18 cellular contexts compared by ENCODE assay signal in the genomic region with DNA sequence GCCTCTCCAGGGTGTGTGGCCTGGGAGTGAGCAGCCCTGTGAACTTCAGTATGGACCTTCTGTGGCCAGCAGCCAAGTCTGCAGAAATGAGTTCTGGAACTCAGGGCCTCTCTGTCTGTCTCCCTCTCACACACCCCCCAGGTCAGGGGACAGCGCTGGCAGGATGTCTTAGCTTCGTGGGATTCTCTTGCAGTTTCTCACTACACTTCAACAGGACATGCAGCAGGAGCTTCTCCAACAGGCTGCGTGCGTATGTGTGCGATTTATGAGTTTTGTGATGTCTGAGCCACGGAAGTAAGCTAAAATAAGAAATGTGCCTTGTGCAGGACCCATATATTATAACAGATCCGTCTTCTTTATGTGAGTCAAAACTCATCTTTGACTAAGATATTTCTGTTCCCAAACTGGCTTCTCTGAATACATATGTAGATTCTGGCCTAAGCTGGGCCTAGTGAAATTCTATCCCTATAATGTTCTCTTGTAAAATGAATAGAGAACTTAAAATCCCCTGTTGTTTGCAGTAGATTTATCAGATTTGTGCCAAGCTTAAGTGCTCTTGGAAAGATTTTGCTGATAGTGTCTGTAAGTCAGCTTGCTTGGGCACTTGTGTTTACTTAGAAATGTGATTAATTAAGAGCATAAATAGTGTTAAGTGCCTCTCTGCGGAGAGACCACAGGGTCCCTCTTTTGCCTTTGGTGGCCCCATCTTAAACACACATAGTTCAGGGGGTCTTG. TPM values are rescaled to one million over a fixed set of nuclear protein-coding genes. Genes with fewer than 3 reads are reported as not detected.
A peak's percentile ranks its signal among the peaks of the same experiment; 100 is the strongest.
DNase-seq lines count a peak whose midpoint lies in the region; ATAC-seq and TF ChIP-seq lines count a peak whose summit lies in the region.
"Had no signal": no experiment of that assay in that cellular context is flagged by ENCODE, and none has a peak within 500 bp of the region (broad histone marks: within the 10 kb centered on the region; RNA-seq: fewer than 3 reads in every experiment).

No MANE protein-coding gene starts in this region.

- H3K36me3 ChIP-seq in WERI-Rb-1 (peaks cover 51% of the 10 kb centered on the region), mucosa of descending colon (ENCODE audit: low read depth) (no peaks in the 10 kb centered on the region)
- H3K36me3 ChIP-seq: gastrocnemius medialis, neutrophil, suprapubic skin had no signal

- H3K4me3 ChIP-seq in LNCaP clone FGC (ENCODE audit: low read depth, low read length) (no peak overlapping the region), WERI-Rb-1 (ENCODE audit: low read depth, low read length) (no peak overlapping the region), mucosa of descending colon (no peak overlapping the region)
- H3K4me3 ChIP-seq: gastrocnemius medialis, suprapubic skin had no signal

- no peaks in the 10 kb centered on the region for H3K4me1 ChIP-seq in mucosa of descending colon (ENCODE audit: low read depth)
- H3K4me1 ChIP-seq: gastrocnemius medialis, suprapubic skin had no signal

- intact Hi-C loops in mucosa of descending colon (cut with DNase I, micrococcal nuclease): no loop called here

- H3K27ac ChIP-seq in C4-2B (peak overlapping the region; percentile 62), WERI-Rb-1 (peak overlapping the region; percentile 61)
- H3K27ac ChIP-seq: gastrocnemius medialis, neutrophil, suprapubic skin had no signal

- ATAC-seq in mucosa of descending colon (peak; percentile 15), HG03469 (IDR thresholded peaks at IDR 0.05; ENCODE audit: unreplicated experiment) (no peak)
- ATAC-seq: CD8-positive, alpha-beta T cell; gastrocnemius medialis had no signal

- TF ChIP-seq CTCF in C4-2B (conservative IDR thresholded peaks at IDR 0.05): no peak
- no peak for TF ChIP-seq CTCF in LNCaP clone FGC (IDR thresholded peaks at IDR 0.05; ENCODE audit: control insufficient read depth, extremely low read depth, insufficient read depth)
- no peak for TF ChIP-seq CTCF in WERI-Rb-1 (IDR thresholded peaks at IDR 0.05; ENCODE audit: low read depth, low read length)
- no peak for TF ChIP-seq CTCF in mucosa of descending colon (IDR thresholded peaks at IDR 0.05)

- H3K27me3 ChIP-seq in WERI-Rb-1 (ENCODE audit: insufficient read depth, low read depth, severe bottlenecking): no peaks in the 10 kb centered on the region
- H3K27me3 ChIP-seq: gastrocnemius medialis, neutrophil had no signal

- DNase-seq in LNCaP clone FGC (ENCODE audit: low read depth): peak; percentile 94
- peak; percentile 45 for DNase-seq in WERI-Rb-1
- peak in 1 of 3 donors; percentile 11 for DNase-seq in mucosa of descending colon
- DNase-seq in GM19238 (ENCODE audit: insufficient read length, low spot score): no peak
- DNase-seq in hippocampal formation (lab: John Stamatoyannopoulos, UW): no peak
- no peak for DNase-seq in activated CD4-positive, alpha-beta T cell treated with anti-CD3 and anti-CD28 coated beads for 1 hour
- DNase-seq: activated naive CD4-positive, alpha-beta T cell; CD8-positive, alpha-beta T cell; DND-41; gastrocnemius medialis; NCI-H1436 treated with DMSO at 0.1 percent for 48 hours; retina; stimulated activated CD4-positive, alpha-beta T cell treated with anti-CD3 and anti-CD28 coated beads, Interleukin-12 subunit alpha, Interleukin-12 subunit beta, amount 100 ng/mL, for 4 hours had no signal

- H3K9me3 ChIP-seq in WERI-Rb-1 (ENCODE audit: severe bottlenecking) (no peaks in the 10 kb centered on the region), mucosa of descending colon (no peaks in the 10 kb centered on the region)
- H3K9me3 ChIP-seq: gastrocnemius medialis, neutrophil, suprapubic skin had no signal

RNA-seq across cellular contexts. Expression of a gene that starts 39.8 kb away (rescaled TPM):
- 100 to 1,000 TPM in 1 of 3 donors, 10 to 100 TPM in 2; 52.0 to 136 (median 69.6) TPM for total RNA-seq in mucosa of descending colon
- total RNA-seq: CD8-positive, alpha-beta T cell; LHCN-M2 had no signal

Comparison
In these comparisons a context has a peak if more than half of its experiments do, and no peak if none do; other contexts are left out.
1. DNase-seq: peak in LNCaP clone FGC (single experiment) and WERI-Rb-1 (single experiment); none in GM19238 (single experiment), hippocampal formation (0 of 2) and activated CD4-positive, alpha-beta T cell treated with anti-CD3 and anti-CD28 coated beads for 1 hour (single experiment).